13 cellular contexts compared by ENCODE assay signal in the genomic region with DNA sequence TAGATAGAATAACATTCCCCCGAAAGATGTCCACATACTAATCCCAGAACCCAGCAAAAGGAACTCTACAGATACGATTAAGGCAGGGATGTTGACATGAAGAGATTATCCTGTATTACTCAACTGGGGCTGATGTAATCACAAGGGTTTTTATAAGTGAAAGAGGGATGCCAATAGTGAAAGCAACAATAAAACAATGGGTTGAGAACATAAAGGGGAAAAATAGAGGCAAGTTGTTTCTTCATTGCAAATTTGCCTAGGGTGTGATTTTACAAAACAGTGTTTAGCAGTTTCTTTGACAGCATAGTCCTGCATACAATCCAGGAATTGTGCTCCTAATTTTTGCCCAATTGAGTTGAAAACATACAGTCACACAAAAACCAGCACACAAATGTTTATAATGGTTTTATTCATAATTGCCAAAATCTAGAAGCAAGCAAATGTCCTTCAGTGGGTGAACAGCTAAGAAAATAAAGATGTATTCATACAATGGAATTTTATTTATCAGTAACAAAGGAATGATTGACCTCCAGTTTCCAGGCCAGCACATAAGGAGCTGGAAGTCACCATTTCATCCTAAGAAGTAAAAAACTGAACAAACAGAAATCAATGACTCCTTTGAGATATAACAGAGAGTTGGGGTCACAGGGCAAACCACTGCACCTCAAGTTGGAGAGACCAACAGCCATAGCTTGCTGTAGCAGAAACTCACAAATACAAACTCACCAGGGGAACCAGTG.
A peak's percentile ranks its signal among the peaks of the same experiment; 100 is the strongest.
DNase-seq lines count a peak whose midpoint lies in the region; ATAC-seq and TF ChIP-seq lines count a peak whose summit lies in the region.
"Had no signal": no experiment of that assay in that cellular context is flagged by ENCODE, and none has a peak within 500 bp of the region (broad histone marks: within the 10 kb centered on the region; RNA-seq: fewer than 3 reads in every experiment).

No MANE protein-coding gene starts in this region.

- H3K4me1 ChIP-seq in liver (ENCODE audit: control insufficient read depth in 4 of 4, insufficient read depth in 4 of 4, low read length in 3 of 4) = no peaks in the 10 kb centered on the region
- H3K4me1 ChIP-seq: Caco-2, thyroid gland had no signal

- no peaks in the 10 kb centered on the region for H3K27me3 ChIP-seq in liver (ENCODE audit: control insufficient read depth in 4 of 4, insufficient read depth in 4 of 4, low read length in 3 of 4)
- H3K27me3 ChIP-seq: thyroid gland had no signal

- H3K9me3 ChIP-seq in liver (ENCODE audit: control insufficient read depth in 4 of 4, low read length in 3 of 4) = no peaks in the 10 kb centered on the region
- H3K9me3 ChIP-seq: Caco-2, SK-N-SH, thyroid gland had no signal

- no peak overlapping the region for H3K27ac ChIP-seq in liver (ENCODE audit: low read depth in 1 of 2, low read length in 2 of 2)
- H3K27ac ChIP-seq: thyroid gland had no signal

- TF ChIP-seq RAD21 in liver (IDR thresholded peaks at IDR 0.05) = no peak

- DNase-seq in AG09319 (ENCODE audit: extremely low read depth, low read depth) (peak; percentile 42), HuH-7 (ENCODE audit: low spot score) (peak; percentile 40), dermis blood vessel endothelial cell (peak; percentile 47), NCI-H345 (lab: John Stamatoyannopoulos, UW) (no peak), NCI-H146 treated with DMSO at 0.1 percent for 48 hours (lab: John Stamatoyannopoulos, UW; ENCODE audit: unreplicated experiment) (no peak)
- DNase-seq: effector CD8-positive, alpha-beta T cell; NCI-H187 treated with DMSO at 0.1 percent for 48 hours; SK-N-SH; thyroid gland had no signal

- ATAC-seq in HG03469 (IDR thresholded peaks at IDR 0.05; ENCODE audit: unreplicated experiment) = no peak
- ATAC-seq in HG03196 (IDR thresholded peaks at IDR 0.05; ENCODE audit: unreplicated experiment) = no peak

- TF ChIP-seq CTCF in AG09319 (IDR thresholded peaks at IDR 0.05; ENCODE audit: low read depth, low read length) = no peak
- TF ChIP-seq CTCF in liver (IDR thresholded peaks at IDR 0.05; ENCODE audit: low read depth, low read length, missing input control) = no peak

- no peaks in the 10 kb centered on the region for H3K36me3 ChIP-seq in liver (ENCODE audit: control insufficient read depth in 4 of 4, insufficient read depth in 3 of 4, low read depth in 1 of 4, low read length in 3 of 4)
- H3K36me3 ChIP-seq: thyroid gland had no signal

- H3K9ac ChIP-seq in liver (ENCODE audit: low read depth in 1 of 2, low read length in 2 of 2) = no peak overlapping the region
- H3K9ac ChIP-seq: SK-N-SH had no signal

- H3K4me3 ChIP-seq in liver (ENCODE audit: low read depth in 1 of 3, low read length in 3 of 3) = no peak overlapping the region
- H3K4me3 ChIP-seq: thyroid gland had no signal

- 64% methylated on average over 2 of the region's 2 CpGs for WGBS in liver

TF ChIP-seq in liver, 16 proteins besides CTCF, POLR2A, EP300 and RAD21:
- TF ChIP-seq TAF1 (conservative IDR thresholded peaks at IDR 0.05) = no peak
- TF ChIP-seq, protein P1, sequence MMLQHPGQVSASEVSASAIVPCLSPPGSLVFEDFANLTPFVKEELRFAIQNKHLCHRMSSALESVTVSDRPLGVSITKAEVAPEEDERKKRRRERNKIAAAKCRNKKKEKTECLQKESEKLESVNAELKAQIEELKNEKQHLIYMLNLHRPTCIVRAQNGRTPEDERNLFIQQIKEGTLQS (IDR thresholded peaks at IDR 0.05) = peak; percentile 14
TF ChIP-seq in liver: peak in this region for 1.

Comparison
In these comparisons a context has a peak if more than half of its experiments do, and no peak if none do; other contexts are left out.
1. DNase-seq: peak in AG09319 (single experiment), HuH-7 (single experiment) and dermis blood vessel endothelial cell (single experiment); none in NCI-H345 (single experiment) and NCI-H146 treated with DMSO at 0.1 percent for 48 hours (single experiment).